ENCODE assay signal across 28 cellular contexts in genomic region chr15:73485372-73485771, GRCh38.
"Had no signal": no experiment of that assay in that cellular context is flagged by ENCODE, and none has a peak within 500 bp of the region (broad histone marks: within the 10 kb centered on the region; RNA-seq: fewer than 3 reads in every experiment).

No MANE protein-coding gene starts in this region.

- DNase-seq: activated CD4-positive, alpha-beta memory T cell treated with anti-CD3 and anti-CD28 coated beads for 36 hours; activated CD4-positive, alpha-beta T cell treated with anti-CD3 and anti-CD28 coated beads, Interleukin-2, amount 10 ng/mL, durations not matched to agents 7 days and 5 days; activated CD4-positive, CD25-positive, alpha-beta regulatory T cell; activated CD8-positive, alpha-beta memory T cell treated with anti-CD3 and anti-CD28 coated beads for 24 hours; activated effector memory CD4-positive, alpha-beta T cell treated with anti-CD3 and anti-CD28 coated beads, Interleukin-2, amount 50 U/mL, for 16 hours; activated naive CD4-positive, alpha-beta T cell treated with Interleukin-2 at 50 U/mL for 16 hours; activated naive CD8-positive, alpha-beta T cell treated with anti-CD3 and anti-CD28 coated beads, Interleukin-2, amount 50 U/mL, for 24 hours; activated T-cell treated with anti-CD3 and anti-CD28 coated beads, Interleukin-2, amount 50 U/mL, for 4 hours; amygdala; MG63; NCI-H1092 treated with DMSO at 0.1 percent for 48 hours; NCI-H1417 treated with DMSO at 0.1 percent for 48 hours; NCI-H1694; NCI-H2029; NCI-H446; NCI-H524; NCI-H748 treated with DMSO at 0.1 percent for 48 hours; Peyer's patch; Right ventricle myocardium superior; SJCRH30; SK-N-SH; SW 1271 had no signal

- ATAC-seq: activated naive CD4-positive, alpha-beta T cell treated with anti-CD3 and anti-CD28 coated beads, Interleukin-2, amount 50 U/mL, for 72 hours; activated naive CD8-positive, alpha-beta T cell treated with anti-CD3 and anti-CD28 coated beads, Interleukin-2, amount 50 U/mL, for 24 hours; activated T-cell treated with anti-CD3 and anti-CD28 coated beads, Interleukin-2, amount 50 U/mL, for 4 hours had no signal

- H3K36me3 ChIP-seq: cardiac muscle cell, MG63, Peyer's patch, SJCRH30 had no signal

- H3K9me3 ChIP-seq: MG63, Peyer's patch, SJCRH30, SK-N-SH had no signal

- H3K27ac Mint-ChIP-seq: activated CD4-positive, alpha-beta memory T cell treated with anti-CD3 and anti-CD28 coated beads for 36 hours; activated CD4-positive, alpha-beta T cell treated with anti-CD3 and anti-CD28 coated beads, Interleukin-2, amount 10 ng/mL, durations not matched to agents 7 days and 5 days; activated naive CD4-positive, alpha-beta T cell treated with anti-CD3 and anti-CD28 coated beads, Interleukin-2, amount 50 U/mL, for 72 hours; activated naive CD8-positive, alpha-beta T cell treated with anti-CD3 and anti-CD28 coated beads, Interleukin-2, amount 50 U/mL, for 24 hours; brain; T-helper 1 cell treated with Interleukin-12 subunit alpha and Interleukin-12 subunit beta and Interleukin-4 antibody, amounts not matched to agents 30 μg/mL and 1 μg/mL, for 36 hours had no signal

- H3K27me3 ChIP-seq: cardiac muscle cell, Peyer's patch had no signal

- H3K9me3 Mint-ChIP-seq: activated CD4-positive, alpha-beta T cell treated with anti-CD3 and anti-CD28 coated beads, Interleukin-2, amount 10 ng/mL, durations not matched to agents 7 days and 5 days; activated naive CD8-positive, alpha-beta T cell treated with anti-CD3 and anti-CD28 coated beads, Interleukin-2, amount 50 U/mL, for 24 hours; activated T-cell treated with anti-CD3 and anti-CD28 coated beads, Interleukin-2, amount 50 U/mL, for 4 hours; brain; T-helper 1 cell treated with Interleukin-12 subunit alpha and Interleukin-12 subunit beta and Interleukin-4 antibody, amounts not matched to agents 30 μg/mL and 1 μg/mL, for 36 hours had no signal

- H3K27ac ChIP-seq: KMS-11, Peyer's patch, RWPE1, SJCRH30 had no signal

- H3K4me1 Mint-ChIP-seq: activated CD4-positive, alpha-beta T cell treated with anti-CD3 and anti-CD28 coated beads, Interleukin-2, amount 10 ng/mL, durations not matched to agents 7 days and 5 days; activated naive CD8-positive, alpha-beta T cell treated with anti-CD3 and anti-CD28 coated beads, Interleukin-2, amount 50 U/mL, for 24 hours; brain had no signal

- H3K4me3 Mint-ChIP-seq: activated CD4-positive, alpha-beta memory T cell treated with anti-CD3 and anti-CD28 coated beads for 36 hours; activated CD4-positive, alpha-beta T cell treated with anti-CD3 and anti-CD28 coated beads, Interleukin-2, amount 10 ng/mL, durations not matched to agents 7 days and 5 days; activated naive CD8-positive, alpha-beta T cell treated with anti-CD3 and anti-CD28 coated beads, Interleukin-2, amount 50 U/mL, for 24 hours; activated T-cell treated with anti-CD3 and anti-CD28 coated beads, Interleukin-2, amount 50 U/mL, for 4 hours; brain; T-helper 1 cell treated with Interleukin-12 subunit alpha and Interleukin-12 subunit beta and Interleukin-4 antibody, amounts not matched to agents 30 μg/mL and 1 μg/mL, for 36 hours had no signal

- H3K4me3 ChIP-seq: cardiac muscle cell, MG63, Peyer's patch, SJCRH30 had no signal

- H3K36me3 Mint-ChIP-seq: activated CD4-positive, alpha-beta memory T cell treated with anti-CD3 and anti-CD28 coated beads for 36 hours; activated naive CD4-positive, alpha-beta T cell treated with anti-CD3 and anti-CD28 coated beads, Interleukin-2, amount 50 U/mL, for 72 hours; brain had no signal
